2 cellular contexts compared by ENCODE assay signal in the genomic region with DNA sequence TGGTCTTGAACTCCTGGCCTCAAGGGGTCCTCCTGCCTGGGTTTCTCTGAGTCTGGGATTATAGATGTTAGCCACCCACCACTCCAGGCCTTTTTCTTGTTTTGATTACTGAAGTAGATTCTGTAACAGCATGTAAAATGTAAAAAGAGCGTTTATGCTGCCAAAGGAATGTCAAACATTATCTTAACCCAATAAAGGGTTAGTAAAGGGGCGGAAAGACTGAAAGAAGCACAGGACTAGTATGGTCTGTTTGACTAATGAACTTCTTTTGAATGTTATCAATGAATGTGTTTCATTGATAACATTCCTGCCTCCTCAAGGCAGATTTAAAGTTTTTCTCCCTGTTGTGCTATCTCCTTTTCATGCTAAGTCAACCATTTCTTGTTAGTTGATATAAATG.
TF ChIP-seq lines count a peak whose summit lies in the region.

No MANE protein-coding gene starts in this region.

TF ChIP-seq in SK-N-SH treated with all-trans-retinoic acid at 6 μM for 48 hours, 23 proteins besides CTCF, POLR2A, EP300 and RAD21:
- TF ChIP-seq TCF4 (CRISPR knock-in tag; IDR thresholded peaks at IDR 0.05; ENCODE audit: borderline replicate concordance) (no peak), ZNF70 (CRISPR knock-in tag; IDR thresholded peaks at IDR 0.05) (no peak), TOX (CRISPR knock-in tag; IDR thresholded peaks at IDR 0.05; ENCODE audit: borderline replicate concordance) (no peak), ISL1 (CRISPR knock-in tag; IDR thresholded peaks at IDR 0.05) (no peak), BACH2 (CRISPR knock-in tag; IDR thresholded peaks at IDR 0.05; ENCODE audit: borderline replicate concordance) (no peak), OSR1 (CRISPR knock-in tag; IDR thresholded peaks at IDR 0.05) (no peak), ZFP30 (CRISPR knock-in tag; IDR thresholded peaks at IDR 0.05) (no peak), ZNF8 (CRISPR knock-in tag; IDR thresholded peaks at IDR 0.05) (no peak), ZC3H10 (CRISPR knock-in tag; IDR thresholded peaks at IDR 0.05) (no peak)
- TF ChIP-seq, protein P1, sequence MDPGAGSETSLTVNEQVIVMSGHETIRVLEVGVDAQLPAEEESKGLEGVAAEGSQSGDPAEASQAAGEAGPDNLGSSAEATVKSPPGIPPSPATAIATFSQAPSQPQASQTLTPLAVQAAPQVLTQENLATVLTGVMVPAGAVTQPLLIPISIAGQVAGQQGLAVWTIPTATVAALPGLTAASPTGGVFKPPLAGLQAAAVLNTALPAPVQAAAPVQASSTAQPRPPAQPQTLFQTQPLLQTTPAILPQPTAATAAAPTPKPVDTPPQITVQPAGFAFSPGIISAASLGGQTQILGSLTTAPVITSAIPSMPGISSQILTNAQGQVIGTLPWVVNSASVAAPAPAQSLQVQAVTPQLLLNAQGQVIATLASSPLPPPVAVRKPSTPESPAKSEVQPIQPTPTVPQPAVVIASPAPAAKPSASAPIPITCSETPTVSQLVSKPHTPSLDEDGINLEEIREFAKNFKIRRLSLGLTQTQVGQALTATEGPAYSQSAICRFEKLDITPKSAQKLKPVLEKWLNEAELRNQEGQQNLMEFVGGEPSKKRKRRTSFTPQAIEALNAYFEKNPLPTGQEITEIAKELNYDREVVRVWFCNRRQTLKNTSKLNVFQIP (CRISPR knock-in tag; IDR thresholded peaks at IDR 0.05; ENCODE audit: borderline replicate concordance, low read depth): no peak
- TF ChIP-seq, protein P2, sequence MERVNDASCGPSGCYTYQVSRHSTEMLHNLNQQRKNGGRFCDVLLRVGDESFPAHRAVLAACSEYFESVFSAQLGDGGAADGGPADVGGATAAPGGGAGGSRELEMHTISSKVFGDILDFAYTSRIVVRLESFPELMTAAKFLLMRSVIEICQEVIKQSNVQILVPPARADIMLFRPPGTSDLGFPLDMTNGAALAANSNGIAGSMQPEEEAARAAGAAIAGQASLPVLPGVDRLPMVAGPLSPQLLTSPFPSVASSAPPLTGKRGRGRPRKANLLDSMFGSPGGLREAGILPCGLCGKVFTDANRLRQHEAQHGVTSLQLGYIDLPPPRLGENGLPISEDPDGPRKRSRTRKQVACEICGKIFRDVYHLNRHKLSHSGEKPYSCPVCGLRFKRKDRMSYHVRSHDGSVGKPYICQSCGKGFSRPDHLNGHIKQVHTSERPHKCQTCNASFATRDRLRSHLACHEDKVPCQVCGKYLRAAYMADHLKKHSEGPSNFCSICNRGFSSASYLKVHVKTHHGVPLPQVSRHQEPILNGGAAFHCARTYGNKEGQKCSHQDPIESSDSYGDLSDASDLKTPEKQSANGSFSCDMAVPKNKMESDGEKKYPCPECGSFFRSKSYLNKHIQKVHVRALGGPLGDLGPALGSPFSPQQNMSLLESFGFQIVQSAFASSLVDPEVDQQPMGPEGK (CRISPR knock-in tag; IDR thresholded peaks at IDR 0.05; ENCODE audit: borderline replicate concordance): no peak
- TF ChIP-seq, protein P3, sequence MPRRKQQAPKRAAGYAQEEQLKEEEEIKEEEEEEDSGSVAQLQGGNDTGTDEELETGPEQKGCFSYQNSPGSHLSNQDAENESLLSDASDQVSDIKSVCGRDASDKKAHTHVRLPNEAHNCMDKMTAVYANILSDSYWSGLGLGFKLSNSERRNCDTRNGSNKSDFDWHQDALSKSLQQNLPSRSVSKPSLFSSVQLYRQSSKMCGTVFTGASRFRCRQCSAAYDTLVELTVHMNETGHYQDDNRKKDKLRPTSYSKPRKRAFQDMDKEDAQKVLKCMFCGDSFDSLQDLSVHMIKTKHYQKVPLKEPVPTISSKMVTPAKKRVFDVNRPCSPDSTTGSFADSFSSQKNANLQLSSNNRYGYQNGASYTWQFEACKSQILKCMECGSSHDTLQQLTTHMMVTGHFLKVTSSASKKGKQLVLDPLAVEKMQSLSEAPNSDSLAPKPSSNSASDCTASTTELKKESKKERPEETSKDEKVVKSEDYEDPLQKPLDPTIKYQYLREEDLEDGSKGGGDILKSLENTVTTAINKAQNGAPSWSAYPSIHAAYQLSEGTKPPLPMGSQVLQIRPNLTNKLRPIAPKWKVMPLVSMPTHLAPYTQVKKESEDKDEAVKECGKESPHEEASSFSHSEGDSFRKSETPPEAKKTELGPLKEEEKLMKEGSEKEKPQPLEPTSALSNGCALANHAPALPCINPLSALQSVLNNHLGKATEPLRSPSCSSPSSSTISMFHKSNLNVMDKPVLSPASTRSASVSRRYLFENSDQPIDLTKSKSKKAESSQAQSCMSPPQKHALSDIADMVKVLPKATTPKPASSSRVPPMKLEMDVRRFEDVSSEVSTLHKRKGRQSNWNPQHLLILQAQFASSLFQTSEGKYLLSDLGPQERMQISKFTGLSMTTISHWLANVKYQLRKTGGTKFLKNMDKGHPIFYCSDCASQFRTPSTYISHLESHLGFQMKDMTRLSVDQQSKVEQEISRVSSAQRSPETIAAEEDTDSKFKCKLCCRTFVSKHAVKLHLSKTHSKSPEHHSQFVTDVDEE (CRISPR knock-in tag; IDR thresholded peaks at IDR 0.05): no peak
- TF ChIP-seq, protein P4, sequence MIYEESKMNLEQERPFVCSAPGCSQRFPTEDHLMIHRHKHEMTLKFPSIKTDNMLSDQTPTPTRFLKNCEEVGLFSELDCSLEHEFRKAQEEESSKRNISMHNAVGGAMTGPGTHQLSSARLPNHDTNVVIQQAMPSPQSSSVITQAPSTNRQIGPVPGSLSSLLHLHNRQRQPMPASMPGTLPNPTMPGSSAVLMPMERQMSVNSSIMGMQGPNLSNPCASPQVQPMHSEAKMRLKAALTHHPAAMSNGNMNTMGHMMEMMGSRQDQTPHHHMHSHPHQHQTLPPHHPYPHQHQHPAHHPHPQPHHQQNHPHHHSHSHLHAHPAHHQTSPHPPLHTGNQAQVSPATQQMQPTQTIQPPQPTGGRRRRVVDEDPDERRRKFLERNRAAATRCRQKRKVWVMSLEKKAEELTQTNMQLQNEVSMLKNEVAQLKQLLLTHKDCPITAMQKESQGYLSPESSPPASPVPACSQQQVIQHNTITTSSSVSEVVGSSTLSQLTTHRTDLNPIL (CRISPR knock-in tag; IDR thresholded peaks at IDR 0.05; ENCODE audit: low read depth): no peak
TF ChIP-seq in SK-N-SH treated with all-trans-retinoic acid at 6 μM for 48 hours: peak in this region for 0.

TF ChIP-seq in SK-N-SH, 30 proteins besides CTCF, POLR2A, EP300 and RAD21:
- TF ChIP-seq NFIC (IDR thresholded peaks at IDR 0.05; ENCODE audit: borderline replicate concordance) (no peak), TEAD4 (IDR thresholded peaks at IDR 0.05; ENCODE audit: borderline replicate concordance, insufficient read depth) (no peak), RXRA (IDR thresholded peaks at IDR 0.05; ENCODE audit: borderline replicate concordance, low read depth) (no peak), NRF1 (IDR thresholded peaks at IDR 0.05; ENCODE audit: low read depth, low read length) (no peak), CHD2 (IDR thresholded peaks at IDR 0.05; ENCODE audit: low read length, partially characterized antibody) (no peak), FOXM1 (IDR thresholded peaks at IDR 0.05; ENCODE audit: low read depth) (no peak), GATA2 (CRISPR knock-in tag; IDR thresholded peaks at IDR 0.05) (no peak), YY1 (IDR thresholded peaks at IDR 0.05; ENCODE audit: low read depth) (no peak), EZH2phosphoT487 (IDR thresholded peaks at IDR 0.05; ENCODE audit: borderline replicate concordance, low read depth) (no peak), MXI1 (IDR thresholded peaks at IDR 0.05; ENCODE audit: low read depth, low read length) (no peak), FOSL2 (IDR thresholded peaks at IDR 0.05; ENCODE audit: borderline replicate concordance, low read depth) (no peak)
- TF ChIP-seq, protein P5, sequence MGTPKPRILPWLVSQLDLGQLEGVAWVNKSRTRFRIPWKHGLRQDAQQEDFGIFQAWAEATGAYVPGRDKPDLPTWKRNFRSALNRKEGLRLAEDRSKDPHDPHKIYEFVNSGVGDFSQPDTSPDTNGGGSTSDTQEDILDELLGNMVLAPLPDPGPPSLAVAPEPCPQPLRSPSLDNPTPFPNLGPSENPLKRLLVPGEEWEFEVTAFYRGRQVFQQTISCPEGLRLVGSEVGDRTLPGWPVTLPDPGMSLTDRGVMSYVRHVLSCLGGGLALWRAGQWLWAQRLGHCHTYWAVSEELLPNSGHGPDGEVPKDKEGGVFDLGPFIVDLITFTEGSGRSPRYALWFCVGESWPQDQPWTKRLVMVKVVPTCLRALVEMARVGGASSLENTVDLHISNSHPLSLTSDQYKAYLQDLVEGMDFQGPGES (IDR thresholded peaks at IDR 0.05; ENCODE audit: low read depth, low read length): no peak
- TF ChIP-seq, protein P6, sequence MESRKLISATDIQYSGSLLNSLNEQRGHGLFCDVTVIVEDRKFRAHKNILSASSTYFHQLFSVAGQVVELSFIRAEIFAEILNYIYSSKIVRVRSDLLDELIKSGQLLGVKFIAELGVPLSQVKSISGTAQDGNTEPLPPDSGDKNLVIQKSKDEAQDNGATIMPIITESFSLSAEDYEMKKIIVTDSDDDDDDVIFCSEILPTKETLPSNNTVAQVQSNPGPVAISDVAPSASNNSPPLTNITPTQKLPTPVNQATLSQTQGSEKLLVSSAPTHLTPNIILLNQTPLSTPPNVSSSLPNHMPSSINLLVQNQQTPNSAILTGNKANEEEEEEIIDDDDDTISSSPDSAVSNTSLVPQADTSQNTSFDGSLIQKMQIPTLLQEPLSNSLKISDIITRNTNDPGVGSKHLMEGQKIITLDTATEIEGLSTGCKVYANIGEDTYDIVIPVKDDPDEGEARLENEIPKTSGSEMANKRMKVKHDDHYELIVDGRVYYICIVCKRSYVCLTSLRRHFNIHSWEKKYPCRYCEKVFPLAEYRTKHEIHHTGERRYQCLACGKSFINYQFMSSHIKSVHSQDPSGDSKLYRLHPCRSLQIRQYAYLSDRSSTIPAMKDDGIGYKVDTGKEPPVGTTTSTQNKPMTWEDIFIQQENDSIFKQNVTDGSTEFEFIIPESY (IDR thresholded peaks at IDR 0.05; ENCODE audit: borderline replicate concordance, low read depth): no peak
- TF ChIP-seq, protein P7, sequence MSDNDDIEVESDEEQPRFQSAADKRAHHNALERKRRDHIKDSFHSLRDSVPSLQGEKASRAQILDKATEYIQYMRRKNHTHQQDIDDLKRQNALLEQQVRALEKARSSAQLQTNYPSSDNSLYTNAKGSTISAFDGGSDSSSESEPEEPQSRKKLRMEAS (IDR thresholded peaks at IDR 0.05; ENCODE audit: low read depth): no peak
- TF ChIP-seq, protein P8, sequence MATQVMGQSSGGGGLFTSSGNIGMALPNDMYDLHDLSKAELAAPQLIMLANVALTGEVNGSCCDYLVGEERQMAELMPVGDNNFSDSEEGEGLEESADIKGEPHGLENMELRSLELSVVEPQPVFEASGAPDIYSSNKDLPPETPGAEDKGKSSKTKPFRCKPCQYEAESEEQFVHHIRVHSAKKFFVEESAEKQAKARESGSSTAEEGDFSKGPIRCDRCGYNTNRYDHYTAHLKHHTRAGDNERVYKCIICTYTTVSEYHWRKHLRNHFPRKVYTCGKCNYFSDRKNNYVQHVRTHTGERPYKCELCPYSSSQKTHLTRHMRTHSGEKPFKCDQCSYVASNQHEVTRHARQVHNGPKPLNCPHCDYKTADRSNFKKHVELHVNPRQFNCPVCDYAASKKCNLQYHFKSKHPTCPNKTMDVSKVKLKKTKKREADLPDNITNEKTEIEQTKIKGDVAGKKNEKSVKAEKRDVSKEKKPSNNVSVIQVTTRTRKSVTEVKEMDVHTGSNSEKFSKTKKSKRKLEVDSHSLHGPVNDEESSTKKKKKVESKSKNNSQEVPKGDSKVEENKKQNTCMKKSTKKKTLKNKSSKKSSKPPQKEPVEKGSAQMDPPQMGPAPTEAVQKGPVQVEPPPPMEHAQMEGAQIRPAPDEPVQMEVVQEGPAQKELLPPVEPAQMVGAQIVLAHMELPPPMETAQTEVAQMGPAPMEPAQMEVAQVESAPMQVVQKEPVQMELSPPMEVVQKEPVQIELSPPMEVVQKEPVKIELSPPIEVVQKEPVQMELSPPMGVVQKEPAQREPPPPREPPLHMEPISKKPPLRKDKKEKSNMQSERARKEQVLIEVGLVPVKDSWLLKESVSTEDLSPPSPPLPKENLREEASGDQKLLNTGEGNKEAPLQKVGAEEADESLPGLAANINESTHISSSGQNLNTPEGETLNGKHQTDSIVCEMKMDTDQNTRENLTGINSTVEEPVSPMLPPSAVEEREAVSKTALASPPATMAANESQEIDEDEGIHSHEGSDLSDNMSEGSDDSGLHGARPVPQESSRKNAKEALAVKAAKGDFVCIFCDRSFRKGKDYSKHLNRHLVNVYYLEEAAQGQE (IDR thresholded peaks at IDR 0.05; ENCODE audit: low read depth, low read length): no peak
- TF ChIP-seq, protein P9, sequence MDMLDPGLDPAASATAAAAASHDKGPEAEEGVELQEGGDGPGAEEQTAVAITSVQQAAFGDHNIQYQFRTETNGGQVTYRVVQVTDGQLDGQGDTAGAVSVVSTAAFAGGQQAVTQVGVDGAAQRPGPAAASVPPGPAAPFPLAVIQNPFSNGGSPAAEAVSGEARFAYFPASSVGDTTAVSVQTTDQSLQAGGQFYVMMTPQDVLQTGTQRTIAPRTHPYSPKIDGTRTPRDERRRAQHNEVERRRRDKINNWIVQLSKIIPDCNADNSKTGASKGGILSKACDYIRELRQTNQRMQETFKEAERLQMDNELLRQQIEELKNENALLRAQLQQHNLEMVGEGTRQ (IDR thresholded peaks at IDR 0.05; ENCODE audit: borderline replicate concordance, low read depth, low read length): no peak
- TF ChIP-seq, protein P10, sequence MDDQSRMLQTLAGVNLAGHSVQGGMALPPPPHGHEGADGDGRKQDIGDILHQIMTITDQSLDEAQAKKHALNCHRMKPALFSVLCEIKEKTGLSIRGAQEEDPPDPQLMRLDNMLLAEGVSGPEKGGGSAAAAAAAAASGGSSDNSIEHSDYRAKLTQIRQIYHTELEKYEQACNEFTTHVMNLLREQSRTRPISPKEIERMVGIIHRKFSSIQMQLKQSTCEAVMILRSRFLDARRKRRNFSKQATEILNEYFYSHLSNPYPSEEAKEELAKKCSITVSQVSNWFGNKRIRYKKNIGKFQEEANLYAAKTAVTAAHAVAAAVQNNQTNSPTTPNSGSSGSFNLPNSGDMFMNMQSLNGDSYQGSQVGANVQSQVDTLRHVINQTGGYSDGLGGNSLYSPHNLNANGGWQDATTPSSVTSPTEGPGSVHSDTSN (IDR thresholded peaks at IDR 0.05): no peak
